Comparison of ENCODE assay signal across 6 cellular contexts in genomic region chr2:164976875-164977470, GRCh38. TPM values are rescaled to one million over a fixed set of nuclear protein-coding genes. Genes with fewer than 3 reads are reported as not detected.
"Had no signal": no experiment of that assay in that cellular context is flagged by ENCODE, and none has a peak within 500 bp of the region (broad histone marks: within the 10 kb centered on the region; RNA-seq: fewer than 3 reads in every experiment).

No MANE protein-coding gene starts in this region.

RNA-seq across cellular contexts. Expression of gene SLC38A11, which starts 21.6 kb away (rescaled TPM):
- total RNA-seq: activated CD4-positive, alpha-beta memory T cell treated with anti-CD3 and anti-CD28 coated beads for 36 hours; activated CD4-positive, alpha-beta T cell treated with anti-CD3 and anti-CD28 coated beads, Interleukin-2, amount 10 ng/mL, durations not matched to agents 24 days and 14 days; activated CD8-positive, alpha-beta memory T cell treated with anti-CD3 and anti-CD28 coated beads for 36 hours; activated naive CD4-positive, alpha-beta T cell treated with anti-CD3 and anti-CD28 coated beads for 36 hours; activated naive CD8-positive, alpha-beta T cell treated with anti-CD3 and anti-CD28 coated beads for 36 hours; activated T-helper 1 cell treated with anti-CD3 and anti-CD28 coated beads, Interleukin-12 subunit alpha, Interleukin-12 subunit beta, Interleukin-2, Interleukin-4 antibody, amounts not matched to agents 30 ng/mL and 10 ng/mL and 1 ng/mL, durations not matched to agents 14 hours and 24 hours and 36 hours had no signal
